ENCODE assay signal across 17 cellular contexts in the genomic region with DNA sequence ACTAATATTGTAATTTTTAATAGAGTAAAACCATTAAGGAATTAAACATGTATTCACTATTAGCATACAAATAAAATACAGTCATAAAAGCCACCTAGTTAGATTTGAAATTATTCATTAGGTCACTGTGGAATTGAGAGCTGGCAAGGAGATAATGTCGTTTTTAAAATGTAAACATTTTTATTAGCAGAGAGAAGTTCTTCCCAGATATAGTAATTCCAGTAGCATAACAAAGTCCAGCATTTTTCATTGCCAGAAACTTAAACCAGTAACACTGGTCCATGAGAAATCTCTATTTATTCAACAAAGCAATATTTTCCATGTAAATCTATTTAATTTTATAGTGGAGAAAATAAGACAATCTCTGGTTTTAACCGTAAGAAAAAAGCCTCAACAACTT. TPM values are rescaled to one million over a fixed set of nuclear protein-coding genes. Genes with fewer than 3 reads are reported as not detected.
DNase-seq lines count a peak whose midpoint lies in the region; ATAC-seq, FAIRE-seq and TF ChIP-seq lines count a peak whose summit lies in the region.
"Had no signal": no experiment of that assay in that cellular context is flagged by ENCODE, and none has a peak within 500 bp of the region (broad histone marks: within the 10 kb centered on the region; RNA-seq: fewer than 3 reads in every experiment).

No MANE protein-coding gene starts in this region.

- CTCF ChIA-PET in HEK293 (lab: Yijun Ruan, JAX) = interaction anchor here (0.9 to 1.2 kb wide), 2 partner anchors 10 to 47 kb away, joined by 4 to 6 read pairs; no protein-coding TSS in a partner anchor

- H3K4me3 ChIP-seq in HEK293 (ENCODE audit: low read depth, low read length) = no peak overlapping the region
- peak overlapping the region; percentile 29 to 44 for H3K4me3 ChIP-seq in ascending aorta
- no peak overlapping the region for H3K4me3 ChIP-seq in kidney (ENCODE audit: low read length in 2 of 2)
- H3K4me3 ChIP-seq in aorta (ENCODE audit: low read length in 2 of 2) = no peak overlapping the region
- no peak overlapping the region for H3K4me3 ChIP-seq in thyroid gland (replicated peaks in 1 of 3)
- H3K4me3 ChIP-seq: BLaER1, GM12878, GM23248 had no signal

- no peak for TF ChIP-seq CTCF in HEK293 (tag by site-specific recombination; IDR thresholded peaks at IDR 0.05)
- no peak for TF ChIP-seq CTCF in ascending aorta (IDR thresholded peaks at IDR 0.05)
- no peak for TF ChIP-seq CTCF in kidney (IDR thresholded peaks at IDR 0.05; ENCODE audit: borderline replicate concordance, extremely low read depth, insufficient read depth)
- TF ChIP-seq CTCF in thyroid gland (IDR thresholded peaks at IDR 0.05) = no peak

- H3K27ac Mint-ChIP-seq in activated CD4-positive, alpha-beta T cell treated with anti-CD3 and anti-CD28 coated beads, Interleukin-2, amount 10 ng/mL, durations not matched to agents 24 days and 14 days = no peak overlapping the region
- H3K27ac Mint-ChIP-seq: IgD-negative memory B cell had no signal

- peak; percentile 66 for FAIRE-seq in kidney (lab: Jason Lieb, UNC)
- FAIRE-seq: GM12878 had no signal

- H3K36me3 ChIP-seq in HEK293 (ENCODE audit: control insufficient read depth in 2 of 2, insufficient read depth in 1 of 2, low read length in 2 of 2) = no peaks in the 10 kb centered on the region
- H3K36me3 ChIP-seq in ascending aorta = no peaks in the 10 kb centered on the region
- H3K36me3 ChIP-seq in kidney (ENCODE audit: control insufficient read depth in 1 of 2, insufficient read depth in 2 of 2, low read length in 2 of 2) = no peaks in the 10 kb centered on the region
- no peaks in the 10 kb centered on the region for H3K36me3 ChIP-seq in aorta (ENCODE audit: control insufficient read depth in 1 of 2, insufficient read depth in 2 of 2, low read length in 1 of 2)
- H3K36me3 ChIP-seq in thyroid gland = no peaks in the 10 kb centered on the region
- H3K36me3 ChIP-seq: BLaER1 had no signal

- H3K9me3 ChIP-seq in HEK293 (ENCODE audit: control insufficient read depth, insufficient read depth, low read depth, low read length) (no peaks in the 10 kb centered on the region), ascending aorta (no peaks in the 10 kb centered on the region), kidney (ENCODE audit: control insufficient read depth in 1 of 2, low read length in 2 of 2) (no peaks in the 10 kb centered on the region), aorta (ENCODE audit: control insufficient read depth, low read length) (no peaks in the 10 kb centered on the region), thyroid gland (no peaks in the 10 kb centered on the region)
- H3K9me3 ChIP-seq: BLaER1 had no signal

- peaks cover 3% of the 10 kb centered on the region for H3K4me1 ChIP-seq in HEK293 (ENCODE audit: control insufficient read depth, insufficient read depth, low read length)
- no peaks in the 10 kb centered on the region for H3K4me1 ChIP-seq in ascending aorta
- no peaks in the 10 kb centered on the region for H3K4me1 ChIP-seq in kidney (ENCODE audit: control insufficient read depth in 1 of 2, insufficient read depth in 1 of 2, low read depth in 1 of 2, low read length in 2 of 2)
- H3K4me1 ChIP-seq in aorta (ENCODE audit: control insufficient read depth in 1 of 2, insufficient read depth in 2 of 2, low read length in 2 of 2) = no peaks in the 10 kb centered on the region
- H3K4me1 ChIP-seq in thyroid gland = peaks cover 0 to 8% of the 10 kb centered on the region in 2 donors
- H3K4me1 ChIP-seq: BLaER1 had no signal

- no peak for DNase-seq in activated CD4-positive, alpha-beta T cell treated with anti-CD3 and anti-CD28 coated beads, Interleukin-2, amount 10 ng/mL, durations not matched to agents 24 days and 14 days
- DNase-seq in activated CD4-positive, alpha-beta T cell treated with anti-CD3 and anti-CD28 coated beads, Interleukin-2, amount 50 U/mL, for 1 hour = no peak
- DNase-seq in ascending aorta (ENCODE audit: low spot score in 2 of 2) (no peak), kidney (no peak), NCI-H510A treated with DMSO at 0.1 percent for 48 hours (lab: John Stamatoyannopoulos, UW) (no peak), aorta (no peak), thyroid gland (no peak)
- DNase-seq: 8988T, GDM1, GM23248, HCEC 1CT, NCI-H446 treated with DMSO at 0.1 percent for 48 hours, NCI-H748 treated with DMSO at 0.1 percent for 48 hours had no signal

- H3K9ac ChIP-seq in kidney (ENCODE audit: low read length in 2 of 2) = no peak overlapping the region
- H3K9ac ChIP-seq: BLaER1, GM23248 had no signal

- H3K4me1 Mint-ChIP-seq in activated CD4-positive, alpha-beta T cell treated with anti-CD3 and anti-CD28 coated beads, Interleukin-2, amount 10 ng/mL, durations not matched to agents 24 days and 14 days = peaks cover 6% of the 10 kb centered on the region

- no peaks in the 10 kb centered on the region for H3K27me3 Mint-ChIP-seq in activated CD4-positive, alpha-beta T cell treated with anti-CD3 and anti-CD28 coated beads, Interleukin-2, amount 10 ng/mL, durations not matched to agents 24 days and 14 days

- 12 to 26% methylated on average over 2 of the region's 2 CpGs for WGBS in aorta, 2 donors
- WGBS in thyroid gland, 2 donors = 18 to 28% methylated on average over 2 of the region's 2 CpGs

- H3K9me3 Mint-ChIP-seq in activated CD4-positive, alpha-beta T cell treated with anti-CD3 and anti-CD28 coated beads, Interleukin-2, amount 10 ng/mL, durations not matched to agents 24 days and 14 days = no peaks in the 10 kb centered on the region
- H3K9me3 Mint-ChIP-seq: IgD-negative memory B cell had no signal

- peak overlapping the region; percentile 48 for H3K4me3 Mint-ChIP-seq in activated CD4-positive, alpha-beta T cell treated with anti-CD3 and anti-CD28 coated beads, Interleukin-2, amount 10 ng/mL, durations not matched to agents 24 days and 14 days
- H3K4me3 Mint-ChIP-seq: IgD-negative memory B cell had no signal

- H3K27me3 ChIP-seq in ascending aorta (no peaks in the 10 kb centered on the region), aorta (ENCODE audit: control insufficient read depth in 1 of 2, insufficient read depth in 2 of 2, low read length in 1 of 2) (no peaks in the 10 kb centered on the region), thyroid gland (no peaks in the 10 kb centered on the region)

- intact Hi-C loops in activated CD4-positive, alpha-beta T cell treated with anti-CD3 and anti-CD28 coated beads, Interleukin-2, amount 10 ng/mL, durations not matched to agents 24 days and 14 days (cut with micrococcal nuclease) = no loop called here
- intact Hi-C loops in ascending aorta (cut with DNase I) = no loop called here
- intact Hi-C loops in kidney (cut with DNase I) = no loop called here
- intact Hi-C loops in aorta (cut with DNase I) = no loop called here
- intact Hi-C loops in thyroid gland (cut with DNase I) = no loop called here

- POLR2A ChIA-PET in HEK293 (lab: Yijun Ruan, JAX) = no interaction called here

- H3K36me3 Mint-ChIP-seq in activated CD4-positive, alpha-beta T cell treated with anti-CD3 and anti-CD28 coated beads, Interleukin-2, amount 10 ng/mL, durations not matched to agents 24 days and 14 days (ENCODE audit: low read depth) = no peaks in the 10 kb centered on the region
- H3K36me3 Mint-ChIP-seq: IgD-negative memory B cell had no signal

- no peak overlapping the region for H3K27ac ChIP-seq in HEK293 (ENCODE audit: extremely low read depth, low read depth, low read length)
- H3K27ac ChIP-seq in ascending aorta = peak overlapping the region in 1 of 2 donors; percentile 9
- no peak overlapping the region for H3K27ac ChIP-seq in kidney (ENCODE audit: low read depth in 2 of 2, low read length in 2 of 2)
- no peak overlapping the region for H3K27ac ChIP-seq in aorta (ENCODE audit: low read depth in 1 of 2, low read length in 2 of 2)
- H3K27ac ChIP-seq in thyroid gland = no peak overlapping the region
- H3K27ac ChIP-seq: BLaER1, GM23248 had no signal

- ATAC-seq in aorta (ENCODE audit: low FRiP score) = no peak
- ATAC-seq: GM12878 had no signal

- TF ChIP-seq POLR2A in thyroid gland (IDR thresholded peaks at IDR 0.05) = no peak

TF ChIP-seq in HEK293, 187 proteins besides CTCF, POLR2A, EP300 and RAD21:
- TF ChIP-seq, protein P1, sequence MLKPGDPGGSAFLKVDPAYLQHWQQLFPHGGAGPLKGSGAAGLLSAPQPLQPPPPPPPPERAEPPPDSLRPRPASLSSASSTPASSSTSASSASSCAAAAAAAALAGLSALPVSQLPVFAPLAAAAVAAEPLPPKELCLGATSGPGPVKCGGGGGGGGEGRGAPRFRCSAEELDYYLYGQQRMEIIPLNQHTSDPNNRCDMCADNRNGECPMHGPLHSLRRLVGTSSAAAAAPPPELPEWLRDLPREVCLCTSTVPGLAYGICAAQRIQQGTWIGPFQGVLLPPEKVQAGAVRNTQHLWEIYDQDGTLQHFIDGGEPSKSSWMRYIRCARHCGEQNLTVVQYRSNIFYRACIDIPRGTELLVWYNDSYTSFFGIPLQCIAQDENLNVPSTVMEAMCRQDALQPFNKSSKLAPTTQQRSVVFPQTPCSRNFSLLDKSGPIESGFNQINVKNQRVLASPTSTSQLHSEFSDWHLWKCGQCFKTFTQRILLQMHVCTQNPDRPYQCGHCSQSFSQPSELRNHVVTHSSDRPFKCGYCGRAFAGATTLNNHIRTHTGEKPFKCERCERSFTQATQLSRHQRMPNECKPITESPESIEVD (tag by site-specific recombination; IDR thresholded peaks at IDR 0.05) = 0 out of 2 replicates have a peak, but pooled peaks have one; percentile 9
- TF ChIP-seq, protein P2, sequence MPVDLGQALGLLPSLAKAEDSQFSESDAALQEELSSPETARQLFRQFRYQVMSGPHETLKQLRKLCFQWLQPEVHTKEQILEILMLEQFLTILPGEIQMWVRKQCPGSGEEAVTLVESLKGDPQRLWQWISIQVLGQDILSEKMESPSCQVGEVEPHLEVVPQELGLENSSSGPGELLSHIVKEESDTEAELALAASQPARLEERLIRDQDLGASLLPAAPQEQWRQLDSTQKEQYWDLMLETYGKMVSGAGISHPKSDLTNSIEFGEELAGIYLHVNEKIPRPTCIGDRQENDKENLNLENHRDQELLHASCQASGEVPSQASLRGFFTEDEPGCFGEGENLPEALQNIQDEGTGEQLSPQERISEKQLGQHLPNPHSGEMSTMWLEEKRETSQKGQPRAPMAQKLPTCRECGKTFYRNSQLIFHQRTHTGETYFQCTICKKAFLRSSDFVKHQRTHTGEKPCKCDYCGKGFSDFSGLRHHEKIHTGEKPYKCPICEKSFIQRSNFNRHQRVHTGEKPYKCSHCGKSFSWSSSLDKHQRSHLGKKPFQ (tag by site-specific recombination; IDR thresholded peaks at IDR 0.05) = no peak

RNA-seq across cellular contexts. Expression of a gene that starts 17.5 kb away (rescaled TPM):
- 13.9 and 17.0 TPM in 2 replicates for total RNA-seq in activated CD4-positive, alpha-beta T cell treated with anti-CD3 and anti-CD28 coated beads, Interleukin-2, amount 10 ng/mL, durations not matched to agents 24 days and 14 days
- total RNA-seq in ascending aorta = 2.0 TPM
- 22.6 TPM for total RNA-seq in kidney
- 6.6 TPM for polyA plus RNA-seq in kidney (ENCODE audit: insufficient read depth, low read depth, low replicate concordance)
- total RNA-seq in aorta = 10 to 100 TPM; 31.0 to 39.6 TPM
- polyA plus RNA-seq in aorta = 10 to 100 TPM in 1 of 2 donors, 1 to 10 TPM in 1; 9.0 to 14.3 TPM
- 10 to 100 TPM; 11.8 to 25.2 (median 20.1) TPM for total RNA-seq in thyroid gland

Comparison
In these comparisons a context has a peak if more than half of its experiments do, and no peak if none do; other contexts are left out.
1. H3K4me3 ChIP-seq: peak in ascending aorta (2 of 2); none in HEK293 (single experiment), kidney (0 of 2), aorta (0 of 2) and thyroid gland (0 of 3).